ENCODE assay signal across 14 cellular contexts in genomic region chr19:17025361-17025760, GRCh38. TPM values are rescaled to one million over a fixed set of nuclear protein-coding genes. Genes with fewer than 3 reads are reported as not detected.
DNase-seq lines count a peak whose midpoint lies in the region; ATAC-seq, FAIRE-seq and TF ChIP-seq lines count a peak whose summit lies in the region.
"Had no signal": no experiment of that assay in that cellular context is flagged by ENCODE, and none has a peak within 500 bp of the region (broad histone marks: within the 10 kb centered on the region; RNA-seq: fewer than 3 reads in every experiment).

No MANE protein-coding gene starts in this region.

- no peak overlapping the region for H2BK20ac ChIP-seq in H1 (ENCODE audit: low read length)

- H3K79me2 ChIP-seq in H1 (ENCODE audit: control insufficient read depth in 1 of 2, insufficient read depth in 2 of 2, low read length in 2 of 2) (peaks cover 0 to 3% of the 10 kb centered on the region in 2 experiments; a peak in 2 of 4 replicates), osteoblast (ENCODE audit: insufficient read depth, low read length) (no peaks in the 10 kb centered on the region)

- H3K4me3 ChIP-seq in HUES48 (ENCODE audit: low read depth, low read length) (peak overlapping the region; percentile 85), H1 (ENCODE audit: extremely low read depth in 1 of 4, insufficient read depth in 2 of 4, low read depth in 3 of 4, low read length in 4 of 4) (peak overlapping the region; percentile 74 to 87 (median 82); a peak in 6 of 8 replicates), osteoblast (ENCODE audit: insufficient read depth, low read length) (no peak overlapping the region)
- H3K4me3 ChIP-seq: uterus had no signal

- TF ChIP-seq EP300 in H1 (IDR thresholded peaks at IDR 0.05; ENCODE audit: borderline replicate concordance in 1 of 2, low read depth in 2 of 2, low read length in 2 of 2) = no peak

- H3K27me3 ChIP-seq in HUES48 (ENCODE audit: control insufficient read depth, insufficient read depth, low read length) (peaks cover 18% of the 10 kb centered on the region), H1 (replicated peaks in 1 of 4; ENCODE audit: control insufficient read depth in 3 of 4, extremely low read depth in 1 of 4, insufficient read depth in 3 of 4, low read length in 3 of 4) (peaks cover 0 to 6% (median 3%) of the 10 kb centered on the region in 4 experiments; a peak in 4 of 7 replicates), osteoblast (ENCODE audit: insufficient read depth, low read length) (peaks cover 38% of the 10 kb centered on the region)
- H3K27me3 ChIP-seq: uterus had no signal

- TF ChIP-seq CTCF in H1 (IDR thresholded peaks at IDR 0.05; ENCODE audit: control extremely low read depth in 1 of 3, insufficient read depth in 1 of 3, low read depth in 1 of 3, low read length in 3 of 3) (no peak), osteoblast (IDR thresholded peaks at IDR 0.05; ENCODE audit: extremely low read depth, low read depth, low read length) (no peak)

- H4K8ac ChIP-seq in H1 (ENCODE audit: extremely low read depth, insufficient read depth, low read length) = no peak overlapping the region

- no peak overlapping the region for H3K14ac ChIP-seq in H1 (ENCODE audit: insufficient read length)

- peaks cover 11% of the 10 kb centered on the region for H3K23me2 ChIP-seq in H1 (ENCODE audit: low read depth, low read length)

- CTCF ChIA-PET in H1 (lab: Charles Lee; ENCODE audit: partially characterized antibody) = interaction anchor here (0.6 kb wide), 1 partner anchor 218 kb away, joined by 3 read pairs; no protein-coding TSS in a partner anchor

- no peaks in the 10 kb centered on the region for H3K36me3 ChIP-seq in HUES48 (ENCODE audit: control insufficient read depth, insufficient read depth, low read length)
- H3K36me3 ChIP-seq in H1 (ENCODE audit: control insufficient read depth in 2 of 4, insufficient read depth in 4 of 4, low read length in 3 of 4) = no peaks in the 10 kb centered on the region
- no peaks in the 10 kb centered on the region for H3K36me3 ChIP-seq in osteoblast (ENCODE audit: insufficient read depth, low read length)
- H3K36me3 ChIP-seq: gastrocnemius medialis, uterus had no signal

- no peak overlapping the region for H3K23ac ChIP-seq in H1 (ENCODE audit: insufficient read length)

- H3K4ac ChIP-seq in H1 (replicated peaks; ENCODE audit: insufficient read length, low read depth, low read length) = no peak overlapping the region

- no peak overlapping the region for H3K56ac ChIP-seq in H1 (replicated peaks; ENCODE audit: insufficient read length, low read depth, low read length)

- H3K4me2 ChIP-seq in H1 (ENCODE audit: insufficient read depth in 1 of 2, low read depth in 2 of 2, low read length in 2 of 2) (peak overlapping the region; percentile 91), osteoblast (ENCODE audit: insufficient read depth, low read length) (no peak overlapping the region)

- DNase-seq in H1 (ENCODE audit: low read depth in 1 of 2, low spot score in 2 of 2) (no peak), osteoblast (ENCODE audit: insufficient read length, low spot score, missing footprints) (peak; percentile 54), cerebellar cortex (ENCODE audit: low spot score) (no peak)
- DNase-seq: gastrocnemius medialis; natural killer cell; NCI-H1105; NCI-H2227 treated with DMSO at 0.1 percent for 48 hours; stimulated activated CD4-positive, alpha-beta T cell treated with anti-CD3 and anti-CD28 coated beads, Interleukin-4, amount 100 ng/mL, for 4 hours; uterus had no signal

- H3K9ac ChIP-seq in HUES48 (ENCODE audit: low read depth, low read length) (no peak overlapping the region), H1 (replicated peaks in 1 of 4; ENCODE audit: extremely low read depth in 1 of 4, low read depth in 3 of 4, low read length in 3 of 4) (no peak overlapping the region)

- POLR2A ChIA-PET in H1 (lab: Charles Lee; ENCODE audit: partially characterized antibody) = interaction anchor here (1.1 to 1.5 kb wide), 3 partner anchors 11 to 17 kb away, joined by 3 to 4 read pairs (median 4); no protein-coding TSS in a partner anchor

- H3K9me3 ChIP-seq in HUES48 (ENCODE audit: control insufficient read depth, insufficient read depth, low read length) (no peaks in the 10 kb centered on the region; the same call in 1 of the 2 replicates), H1 (ENCODE audit: insufficient read depth in 2 of 2, low read depth in 1 of 2, low read length in 1 of 2) (peaks cover 3 to 8% of the 10 kb centered on the region in 2 experiments), osteoblast (ENCODE audit: low read depth, low read length) (peaks cover 5% of the 10 kb centered on the region)

- H4K91ac ChIP-seq in H1 (replicated peaks; ENCODE audit: insufficient read length, low read length) = no peak overlapping the region

- no peak overlapping the region for H2BK120ac ChIP-seq in H1 (replicated peaks; ENCODE audit: low read depth, low read length)

- H4K20me1 ChIP-seq in H1 (replicated peaks in 1 of 2; ENCODE audit: control insufficient read depth in 1 of 2, insufficient read depth in 2 of 2, low read length in 2 of 2) (peaks cover 0 to 3% of the 10 kb centered on the region in 2 experiments), osteoblast (ENCODE audit: insufficient read depth, low read length) (no peaks in the 10 kb centered on the region)

- H3K27ac ChIP-seq in HUES48 (ENCODE audit: low read depth, low read length) = no peak overlapping the region
- no peak overlapping the region for H3K27ac ChIP-seq in H1 (ENCODE audit: low read depth, low read length)
- H3K27ac ChIP-seq in osteoblast (ENCODE audit: low read depth, low read length) = no peak overlapping the region
- H3K27ac ChIP-seq: uterus had no signal

- TF ChIP-seq POLR2A in H1 (IDR thresholded peaks at IDR 0.05; ENCODE audit: control extremely low read depth in 1 of 2, low read depth in 2 of 2, low read length in 2 of 2) = no peak

- no peak overlapping the region for H2BK15ac ChIP-seq in H1 (ENCODE audit: low read length)

- H4K5ac ChIP-seq in H1 (ENCODE audit: insufficient read length, low read depth, low read length) = no peak overlapping the region

- no peak overlapping the region for H2AK5ac ChIP-seq in H1 (ENCODE audit: low read depth, low read length)

- FAIRE-seq in H1 (lab: Jason Lieb, UNC) = no peak
- FAIRE-seq: H54 had no signal

- H2BK12ac ChIP-seq in H1 (ENCODE audit: low read depth, low read length) = no peak overlapping the region

- H3K79me1 ChIP-seq in H1 (ENCODE audit: low read depth, low read length) = no peaks in the 10 kb centered on the region

- H3K4me1 ChIP-seq in HUES48 (ENCODE audit: control insufficient read depth, insufficient read depth, low read length) = peaks cover 9% of the 10 kb centered on the region
- peaks cover 2 to 9% (median 5%) of the 10 kb centered on the region in 4 experiments; a peak in 5 of 7 replicates for H3K4me1 ChIP-seq in H1 (replicated peaks in 1 of 4; ENCODE audit: control insufficient read depth in 3 of 4, insufficient read depth in 4 of 4, low read length in 3 of 4)
- peaks cover 12% of the 10 kb centered on the region for H3K4me1 ChIP-seq in osteoblast (ENCODE audit: insufficient read depth, low read length)
- H3K4me1 ChIP-seq: gastrocnemius medialis, uterus had no signal

- WGBS in H1 (ENCODE audit: extremely low coverage in 1 of 2, insufficient coverage in 1 of 2, insufficient read length in 1 of 2, insufficient replicate concordance in 2 of 2, low coverage in 1 of 2, low lambda C conversion rate in 2 of 2, missing lambda C conversion rate in 1 of 2), 2 experiments = 80% methylated on average over 6 of the region's 6 CpGs; no CpG with 5 or more reads in 1 of the 2 experiments

- H3K18ac ChIP-seq in H1 (ENCODE audit: extremely low read depth, low read length) = no peak overlapping the region

- TF ChIP-seq RAD21 in H1 (IDR thresholded peaks at IDR 0.05 in 1 of 2, conservative IDR thresholded peaks at IDR 0.05 in 1 of 2; ENCODE audit: low read depth in 2 of 2, low read length in 2 of 2) = no peak

- H2AFZ ChIP-seq in H1 (ENCODE audit: low read length) (no peak overlapping the region), osteoblast (ENCODE audit: low read length) (no peak overlapping the region)

- no peak overlapping the region for H2BK5ac ChIP-seq in H1 (ENCODE audit: low read depth, low read length)

- no peak for ATAC-seq in activated CD4-positive, CD25-positive, alpha-beta regulatory T cell treated with anti-CD3 and anti-CD28 coated beads, Interleukin-2, amount 50 U/mL, for 24 hours
- ATAC-seq: gastrocnemius medialis; natural killer cell; sciatic nerve; stimulated activated effector memory CD8-positive, alpha-beta T cell treated with anti-CD3 and anti-CD28 coated beads, Interleukin-12 subunit alpha, Interleukin-12 subunit beta, amount 100 ng/mL, for 72 hours had no signal

RNA-seq across cellular contexts. Expression of gene CPAMD8, which starts 1.2 kb away (rescaled TPM):
- total RNA-seq in H1 (2021; fragmentation: NEBNext Ultra II Directional; extraction: Animal tissue kit (Norgen Biotek cat#: 25700)) = 9.2 and 11.1 TPM in 2 replicates
- polyA plus RNA-seq in H1 (2011; rRNA removed) = 6.1 and 11.2 TPM in 2 replicates
- polyA plus RNA-seq in H1 (2011; cell fraction: cytosol; rRNA removed) = 8.1 TPM
- polyA plus RNA-seq in H1 (2011; cell fraction: nucleus; rRNA removed) = 28.3 TPM
- polyA plus RNA-seq in H1 (2012, experiment 1 of 2) = 5.0 to 9.0 TPM (median 7.1 TPM) in 4 replicates
- polyA plus RNA-seq in H1 (2012, experiment 2 of 2) = 4.6 TPM
- polyA plus RNA-seq in H1 (2013, experiment 1 of 2) = 6.6 TPM
- polyA plus RNA-seq in H1 (2013, experiment 2 of 2) = 6.1 TPM
- 9.4 and 10.3 TPM in 2 replicates for polyA minus RNA-seq in H1 (2011; rRNA and poly(A)+ RNA removed)
- 6.2 TPM for polyA minus RNA-seq in H1 (2011; cell fraction: cytosol; rRNA and poly(A)+ RNA removed)
- 13.3 TPM for polyA minus RNA-seq in H1 (2011; cell fraction: nucleus; rRNA and poly(A)+ RNA removed)
- total RNA-seq in osteoblast = 0.29 and 0.36 TPM in 2 replicates

RNA-seq across cellular contexts. Expression of gene HAUS8, which starts 49.9 kb away (rescaled TPM):
- 23.2 and 23.5 TPM in 2 replicates for total RNA-seq in H1 (2021; fragmentation: NEBNext Ultra II Directional; extraction: Animal tissue kit (Norgen Biotek cat#: 25700))
- 18.4 and 18.9 TPM in 2 replicates for polyA plus RNA-seq in H1 (2011; rRNA removed)
- polyA plus RNA-seq in H1 (2011; cell fraction: cytosol; rRNA removed) = 20.5 TPM
- polyA plus RNA-seq in H1 (2011; cell fraction: nucleus; rRNA removed) = 27.7 TPM
- polyA plus RNA-seq in H1 (2012, experiment 1 of 2) = 19.8 to 25.4 TPM (median 24.1 TPM) in 4 replicates
- 10.9 TPM for polyA plus RNA-seq in H1 (2012, experiment 2 of 2)
- 23.0 TPM for polyA plus RNA-seq in H1 (2013, experiment 1 of 2)
- 24.3 TPM for polyA plus RNA-seq in H1 (2013, experiment 2 of 2)
- 9.2 and 17.3 TPM in 2 replicates for polyA minus RNA-seq in H1 (2011; rRNA and poly(A)+ RNA removed)
- 8.3 TPM for polyA minus RNA-seq in H1 (2011; cell fraction: cytosol; rRNA and poly(A)+ RNA removed)
- 11.8 TPM for polyA minus RNA-seq in H1 (2011; cell fraction: nucleus; rRNA and poly(A)+ RNA removed)
- total RNA-seq in osteoblast = 1.8 and 2.1 TPM in 2 replicates

RNA-seq across cellular contexts. Expression of gene MYO9B, which starts 50.2 kb away (rescaled TPM):
- total RNA-seq in H1 (2021; fragmentation: NEBNext Ultra II Directional; extraction: Animal tissue kit (Norgen Biotek cat#: 25700)) = 76.8 and 77.1 TPM in 2 replicates
- polyA plus RNA-seq in H1 (2011; rRNA removed) = 27.6 and 40.0 TPM in 2 replicates
- polyA plus RNA-seq in H1 (2011; cell fraction: cytosol; rRNA removed) = 26.7 TPM
- polyA plus RNA-seq in H1 (2011; cell fraction: nucleus; rRNA removed) = 102 TPM
- polyA plus RNA-seq in H1 (2012, experiment 1 of 2) = 43.2 to 61.2 TPM (median 54.2 TPM) in 4 replicates
- polyA plus RNA-seq in H1 (2012, experiment 2 of 2) = 37.9 TPM
- polyA plus RNA-seq in H1 (2013, experiment 1 of 2) = 33.9 TPM
- polyA plus RNA-seq in H1 (2013, experiment 2 of 2) = 30.2 TPM
- polyA minus RNA-seq in H1 (2011; rRNA and poly(A)+ RNA removed) = 51.3 and 52.3 TPM in 2 replicates
- 53.7 TPM for polyA minus RNA-seq in H1 (2011; cell fraction: cytosol; rRNA and poly(A)+ RNA removed)
- 45.4 TPM for polyA minus RNA-seq in H1 (2011; cell fraction: nucleus; rRNA and poly(A)+ RNA removed)
- total RNA-seq in osteoblast = 86.9 and 96.6 TPM in 2 replicates
